Comparison of ENCODE assay signal across 17 cellular contexts in the genomic region with DNA sequence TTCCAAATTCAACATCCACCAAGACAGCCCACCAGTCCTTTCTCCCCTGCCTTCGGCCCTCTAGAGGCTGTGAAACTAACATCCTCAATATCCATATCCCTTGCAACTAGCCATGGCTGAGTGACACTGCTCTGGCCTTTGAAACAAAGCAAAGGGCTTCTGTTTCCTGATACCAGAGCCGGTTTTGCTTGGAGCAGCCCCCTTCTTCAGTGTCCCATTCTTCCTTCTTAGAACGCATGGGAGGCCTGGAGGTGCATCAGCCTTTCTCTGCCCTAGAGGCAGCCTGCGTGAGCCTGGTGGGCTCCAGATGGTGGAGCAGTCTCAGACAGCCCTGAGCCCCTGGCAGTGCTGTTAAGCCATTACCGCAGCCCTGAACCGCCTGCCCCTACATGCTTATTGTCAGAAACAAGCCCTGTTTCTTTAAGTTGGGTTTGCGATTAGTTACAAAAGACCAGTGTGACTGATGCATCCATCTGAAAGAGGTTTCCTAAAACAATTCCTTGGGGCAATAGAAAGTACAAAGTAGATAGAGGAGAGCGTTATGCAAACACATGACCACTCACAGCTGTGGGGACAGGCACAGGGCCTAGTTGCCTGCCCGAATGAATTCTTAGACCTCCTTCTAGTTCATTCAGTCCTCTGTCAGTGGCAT.
DNase-seq lines count a peak whose midpoint lies in the region; ATAC-seq, FAIRE-seq and TF ChIP-seq lines count a peak whose summit lies in the region.
"Had no signal": no experiment of that assay in that cellular context is flagged by ENCODE, and none has a peak within 500 bp of the region (broad histone marks: within the 10 kb centered on the region; RNA-seq: fewer than 3 reads in every experiment).

No MANE protein-coding gene starts in this region.

- H3K4me1 Mint-ChIP-seq in activated naive CD4-positive, alpha-beta T cell treated with anti-CD3 and anti-CD28 coated beads for 36 hours (ENCODE audit: low read depth), result no peaks in the 10 kb centered on the region
- H3K4me1 Mint-ChIP-seq: activated B cell treated with CpG ODN at 0.5 μM for 24 hours; activated naive CD8-positive, alpha-beta T cell treated with anti-CD3 and anti-CD28 coated beads, Interleukin-2, amount 10 ng/mL, durations not matched to agents 7 days and 5 days; CD4-positive, CD25-positive, alpha-beta regulatory T cell; naive B cell had no signal

- no peak for FAIRE-seq in D721Med (lab: Jason Lieb, UNC)

- peak; percentile 23 for TF ChIP-seq CTCF in choroid plexus epithelial cell (conservative IDR thresholded peaks at IDR 0.05; ENCODE audit: low read depth, low read length)
- no peak for TF ChIP-seq CTCF in prostate gland (IDR thresholded peaks at IDR 0.05)
- no peak for TF ChIP-seq CTCF in D721Med (IDR thresholded peaks at IDR 0.05; ENCODE audit: insufficient read depth, missing control alignments)

- H3K27ac Mint-ChIP-seq in activated naive CD4-positive, alpha-beta T cell treated with anti-CD3 and anti-CD28 coated beads for 36 hours, result no peak overlapping the region
- H3K27ac Mint-ChIP-seq: activated B cell treated with CpG ODN at 0.5 μM for 24 hours; activated naive CD8-positive, alpha-beta T cell treated with anti-CD3 and anti-CD28 coated beads, Interleukin-2, amount 10 ng/mL, durations not matched to agents 7 days and 5 days; CD4-positive, CD25-positive, alpha-beta regulatory T cell; naive B cell; stimulated activated naive CD8-positive, alpha-beta T cell treated with anti-CD3 and anti-CD28 coated beads, Interleukin-15, Interleukin-2, amounts not matched to agents 100 ng/mL and 50 ng/mL, for 24 hours had no signal

- DNase-seq in choroid plexus epithelial cell (ENCODE audit: low read depth), result no peak
- peak; percentile 57 for DNase-seq in Right ventricle myocardium superior
- DNase-seq in prostate gland (ENCODE audit: low spot score), result peak; percentile 0
- DNase-seq in activated naive CD4-positive, alpha-beta T cell treated with anti-CD3 and anti-CD28 coated beads for 36 hours, result no peak
- no peak for DNase-seq in D721Med (ENCODE audit: insufficient read length, low spot score)
- DNase-seq in retina, result no peak
- DNase-seq: activated B cell treated with CpG ODN at 0.5 μM for 24 hours; activated naive CD8-positive, alpha-beta T cell treated with anti-CD3 and anti-CD28 coated beads, Interleukin-2, amount 10 ng/mL, durations not matched to agents 7 days and 5 days; CD4-positive, CD25-positive, alpha-beta regulatory T cell; dermis blood vessel endothelial cell; H7; kidney glomerular epithelial cell; naive B cell; NCI-H2081 treated with DMSO at 0.1 percent for 48 hours had no signal

- 81% methylated on average over 9 of the region's 9 CpGs for WGBS in HUES64
- 65% methylated on average over 9 of the region's 9 CpGs for WGBS in prostate gland

- H3K4me3 ChIP-seq in HUES64 (ENCODE audit: low read length) (no peak overlapping the region), choroid plexus epithelial cell (ENCODE audit: low read depth, low read length) (no peak overlapping the region), prostate gland (no peak overlapping the region)

- no peak overlapping the region for H3K4me3 Mint-ChIP-seq in activated naive CD4-positive, alpha-beta T cell treated with anti-CD3 and anti-CD28 coated beads for 36 hours
- H3K4me3 Mint-ChIP-seq: activated B cell treated with CpG ODN at 0.5 μM for 24 hours; activated naive CD8-positive, alpha-beta T cell treated with anti-CD3 and anti-CD28 coated beads, Interleukin-2, amount 10 ng/mL, durations not matched to agents 7 days and 5 days; CD4-positive, CD25-positive, alpha-beta regulatory T cell; naive B cell; stimulated activated naive CD8-positive, alpha-beta T cell treated with anti-CD3 and anti-CD28 coated beads, Interleukin-15, Interleukin-2, amounts not matched to agents 100 ng/mL and 50 ng/mL, for 24 hours had no signal

- H3K36me3 Mint-ChIP-seq in activated naive CD4-positive, alpha-beta T cell treated with anti-CD3 and anti-CD28 coated beads for 36 hours (ENCODE audit: low read depth), result no peaks in the 10 kb centered on the region
- H3K36me3 Mint-ChIP-seq: activated naive CD8-positive, alpha-beta T cell treated with anti-CD3 and anti-CD28 coated beads, Interleukin-2, amount 10 ng/mL, durations not matched to agents 7 days and 5 days; CD4-positive, CD25-positive, alpha-beta regulatory T cell had no signal

- peaks cover 3% of the 10 kb centered on the region for H3K27me3 Mint-ChIP-seq in activated naive CD4-positive, alpha-beta T cell treated with anti-CD3 and anti-CD28 coated beads for 36 hours (ENCODE audit: low read depth)
- H3K27me3 Mint-ChIP-seq: activated B cell treated with CpG ODN at 0.5 μM for 24 hours; activated naive CD8-positive, alpha-beta T cell treated with anti-CD3 and anti-CD28 coated beads, Interleukin-2, amount 10 ng/mL, durations not matched to agents 7 days and 5 days; CD4-positive, CD25-positive, alpha-beta regulatory T cell; stimulated activated naive CD8-positive, alpha-beta T cell treated with anti-CD3 and anti-CD28 coated beads, Interleukin-15, Interleukin-2, amounts not matched to agents 100 ng/mL and 50 ng/mL, for 24 hours had no signal

- H3K36me3 ChIP-seq in HUES64 (ENCODE audit: insufficient read depth, low read length), result peaks cover 12% of the 10 kb centered on the region; the same call in 1 of the 2 replicates
- no peaks in the 10 kb centered on the region for H3K36me3 ChIP-seq in prostate gland

- intact Hi-C loops in Right ventricle myocardium superior (cut with DNase I), result no loop called here
- intact Hi-C loops in prostate gland (cut with DNase I), result no loop called here
- intact Hi-C loops in activated naive CD4-positive, alpha-beta T cell treated with anti-CD3 and anti-CD28 coated beads for 36 hours (cut with micrococcal nuclease), result no loop called here

- peak overlapping the region; percentile 30; the same call in 1 of the 2 replicates for H3K27ac ChIP-seq in HUES64 (ENCODE audit: low read depth, low read length)
- H3K27ac ChIP-seq in prostate gland, result no peak overlapping the region

- H3K9ac ChIP-seq in HUES64 (ENCODE audit: low read depth, low read length), result no peak overlapping the region

- CTCF ChIA-PET in activated naive CD4-positive, alpha-beta T cell treated with anti-CD3 and anti-CD28 coated beads for 36 hours (lab: Charles Lee), result no interaction called here

- H3K9me3 ChIP-seq in HUES64 (ENCODE audit: insufficient read depth, low read depth, low read length) (no peaks in the 10 kb centered on the region), prostate gland (no peaks in the 10 kb centered on the region)

- no peak for TF ChIP-seq POLR2A in prostate gland (IDR thresholded peaks at IDR 0.05)

- no peaks in the 10 kb centered on the region for H3K27me3 ChIP-seq in HUES64 (ENCODE audit: insufficient read depth, low read length)
- H3K27me3 ChIP-seq in prostate gland (replicated peaks; ENCODE audit: insufficient read depth), result no peaks in the 10 kb centered on the region

- H3K4me1 ChIP-seq in HUES64 (ENCODE audit: insufficient read depth, low read length), result no peaks in the 10 kb centered on the region
- H3K4me1 ChIP-seq in prostate gland (replicated peaks), result no peaks in the 10 kb centered on the region

- ATAC-seq in Right ventricle myocardium superior (ENCODE audit: poor library complexity) (peak; percentile 87), HG02840 (IDR thresholded peaks at IDR 0.05; ENCODE audit: low FRiP score, unreplicated experiment) (no peak)

- no peaks in the 10 kb centered on the region for H3K9me3 Mint-ChIP-seq in activated naive CD4-positive, alpha-beta T cell treated with anti-CD3 and anti-CD28 coated beads for 36 hours
- H3K9me3 Mint-ChIP-seq: stimulated activated naive CD8-positive, alpha-beta T cell treated with anti-CD3 and anti-CD28 coated beads, Interleukin-15, Interleukin-2, amounts not matched to agents 100 ng/mL and 50 ng/mL, for 24 hours had no signal

Comparison
In these comparisons a context has a peak if more than half of its experiments do, and no peak if none do; other contexts are left out.
1. DNase-seq: peak in Right ventricle myocardium superior (single experiment) and prostate gland (single experiment); none in choroid plexus epithelial cell (single experiment), activated naive CD4-positive, alpha-beta T cell treated with anti-CD3 and anti-CD28 coated beads for 36 hours (single experiment), D721Med (single experiment) and retina (single experiment).